Comparison of ENCODE assay signal across 15 cellular contexts in the genomic region with DNA sequence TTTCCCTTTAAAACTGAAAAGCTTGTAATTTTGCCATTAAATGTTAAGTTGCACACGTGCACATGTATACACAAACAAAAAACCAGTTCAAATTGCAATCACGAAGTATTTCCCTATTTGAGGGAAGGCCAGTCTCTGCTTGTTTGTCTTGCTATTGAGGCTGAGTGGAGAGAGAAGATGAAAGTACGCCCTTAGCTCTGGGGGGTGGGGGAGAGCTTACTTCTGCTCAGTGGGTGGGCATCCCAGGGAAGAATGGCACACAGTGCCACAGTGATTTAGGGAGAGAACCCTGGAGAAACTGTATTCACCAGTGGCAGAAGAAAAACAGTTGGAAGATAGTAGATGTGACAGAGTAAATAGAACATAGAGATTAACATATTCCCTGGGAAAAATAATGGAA. TPM values are rescaled to one million over a fixed set of nuclear protein-coding genes. Genes with fewer than 3 reads are reported as not detected.
A peak's percentile ranks its signal among the peaks of the same experiment; 100 is the strongest.
DNase-seq lines count a peak whose midpoint lies in the region; ATAC-seq and TF ChIP-seq lines count a peak whose summit lies in the region.
"Had no signal": no experiment of that assay in that cellular context is flagged by ENCODE, and none has a peak within 500 bp of the region (broad histone marks: within the 10 kb centered on the region; RNA-seq: fewer than 3 reads in every experiment).

No MANE protein-coding gene starts in this region.

- no peak overlapping the region for H3K9ac ChIP-seq in subcutaneous abdominal adipose tissue (ENCODE audit: low read length in 5 of 5)
- H3K9ac ChIP-seq: BLaER1 treated with 17β-estradiol and CSF1 and Interleukin-3, amounts not matched to agents 10 nM and 100 nM had no signal

- H3K4me1 Mint-ChIP-seq in WTC11 = peaks cover 87% of the 10 kb centered on the region

- H3K4me3 ChIP-seq in HEK293 (ENCODE audit: low read depth, low read length) (no peak overlapping the region), subcutaneous abdominal adipose tissue (ENCODE audit: low read depth in 1 of 5, low read length in 5 of 5) (no peak overlapping the region)
- H3K4me3 ChIP-seq: BLaER1 treated with 17β-estradiol and CSF1 and Interleukin-3, amounts not matched to agents 10 nM and 100 nM had no signal

- TF ChIP-seq CTCF in HEK293 (tag by site-specific recombination; IDR thresholded peaks at IDR 0.05) (no peak), WTC11 (IDR thresholded peaks at IDR 0.05) (no peak)

- ATAC-seq in WTC11 (peak; percentile 48), GM21367 (IDR thresholded peaks at IDR 0.05; ENCODE audit: unreplicated experiment) (no peak), HG02885 (IDR thresholded peaks at IDR 0.05; ENCODE audit: poor library complexity, unreplicated experiment) (no peak), GM21737 (IDR thresholded peaks at IDR 0.05; ENCODE audit: unreplicated experiment) (no peak)

- H3K27me3 ChIP-seq in subcutaneous abdominal adipose tissue (ENCODE audit: control insufficient read depth in 5 of 5, insufficient read depth in 4 of 5, low read length in 5 of 5) = no peaks in the 10 kb centered on the region

- peak overlapping the region; percentile 39; the same call in 1 of the 2 replicates for H3K4me3 Mint-ChIP-seq in WTC11

- peak overlapping the region; percentile 77; the same call in 1 of the 2 replicates for H3K27ac Mint-ChIP-seq in WTC11

- H3K4me1 ChIP-seq in HEK293 (ENCODE audit: control insufficient read depth, insufficient read depth, low read length) = peaks cover 33% of the 10 kb centered on the region
- peaks cover 0 to 67% (median 20%) of the 10 kb centered on the region in 5 donors for H3K4me1 ChIP-seq in subcutaneous abdominal adipose tissue (ENCODE audit: control insufficient read depth in 5 of 5, insufficient read depth in 5 of 5, low read length in 5 of 5)

- peaks cover 6% of the 10 kb centered on the region for H3K9me3 Mint-ChIP-seq in WTC11

- no peaks in the 10 kb centered on the region for H3K27me3 Mint-ChIP-seq in WTC11 (ENCODE audit: low read depth)

- H3K27ac ChIP-seq in HEK293 (ENCODE audit: extremely low read depth, low read depth, low read length) = no peak overlapping the region
- H3K27ac ChIP-seq in subcutaneous abdominal adipose tissue (ENCODE audit: low read depth, low read length) = peak overlapping the region; percentile 63
- H3K27ac ChIP-seq: BLaER1 treated with 17β-estradiol and CSF1 and Interleukin-3, amounts not matched to agents 10 nM and 100 nM had no signal

- DNase-seq in WTC11 (ENCODE audit: low spot score) (peak; percentile 26), left kidney (ENCODE audit: low read depth, low spot score) (peak; percentile 19), OCI-M2 (lab: John Stamatoyannopoulos, UW; ENCODE audit: unreplicated experiment) (no peak)
- DNase-seq: activated CD4-positive, alpha-beta T cell treated with anti-CD3 and anti-CD28 coated beads, Interleukin-2, amount 50 U/mL, for 4 hours; DND-41; hippocampal formation; NCI-H2171; SIG-M5; substantia nigra had no signal

- peaks cover 24% of the 10 kb centered on the region for H3K36me3 Mint-ChIP-seq in WTC11

- H3K9me3 ChIP-seq in HEK293 (ENCODE audit: control insufficient read depth, insufficient read depth, low read depth, low read length) = no peaks in the 10 kb centered on the region
- H3K9me3 ChIP-seq in subcutaneous abdominal adipose tissue (ENCODE audit: control insufficient read depth in 5 of 5, low read length in 5 of 5) = no peaks in the 10 kb centered on the region

- CTCF ChIA-PET in HEK293 (lab: Yijun Ruan, JAX) = interaction anchor here (0.6 to 1.4 kb wide), 2 partner anchors 67 to 161 kb away, joined by 3 to 4 read pairs; no protein-coding TSS in a partner anchor
- CTCF ChIA-PET in WTC11 (lab: Charles Lee) = interaction anchor here (0.6 to 1.4 kb wide), 4 partner anchors 26 to 494 kb away, joined by 3 to 7 read pairs (median 4); no protein-coding TSS in a partner anchor

- H3K36me3 ChIP-seq in HEK293 (ENCODE audit: control insufficient read depth in 2 of 2, insufficient read depth in 1 of 2, low read length in 2 of 2) (peaks cover 0 to 3% of the 10 kb centered on the region in 2 experiments; a peak in 1 of 3 replicates), subcutaneous abdominal adipose tissue (ENCODE audit: control insufficient read depth in 5 of 5, insufficient read depth in 5 of 5, low read length in 5 of 5) (peaks cover 0 to 13% (median 5%) of the 10 kb centered on the region in 5 donors)

- POLR2A ChIA-PET in HEK293 (lab: Yijun Ruan, JAX) = interaction anchor here (0.9 kb wide), 1 partner anchor 237 kb away, joined by 4 read pairs; no protein-coding TSS in a partner anchor
- POLR2A ChIA-PET in WTC11 (lab: Charles Lee) = interaction anchor here (0.6 kb wide), 1 partner anchor 717 kb away, joined by 4 read pairs; no protein-coding TSS in a partner anchor

TF ChIP-seq in HEK293, 187 proteins besides CTCF, POLR2A, EP300 and RAD21:
- no peak for TF ChIP-seq GLIS2 (tag by site-specific recombination; IDR thresholded peaks at IDR 0.05)
- TF ChIP-seq ZXDB (tag by site-specific recombination; IDR thresholded peaks at IDR 0.05) = no peak
- peak; percentile 90 for TF ChIP-seq ZIC2 (tag by site-specific recombination; IDR thresholded peaks at IDR 0.05)
- 0 out of 2 replicates have a peak, but pooled peaks have one; percentile 33 for TF ChIP-seq FEZF1 (tag by site-specific recombination; IDR thresholded peaks at IDR 0.05)
- TF ChIP-seq ZNF423 (tag by site-specific recombination; IDR thresholded peaks at IDR 0.05) = 0 out of 2 replicates have a peak, but pooled peaks have one; percentile 16
- TF ChIP-seq GLIS1 (tag by site-specific recombination; IDR thresholded peaks at IDR 0.05) = peak; percentile 92
- 0 out of 2 replicates have a peak, but pooled peaks have one; percentile 42 for TF ChIP-seq WT1 (tag by site-specific recombination; IDR thresholded peaks at IDR 0.05)
- peak; percentile 62; the same call in 1 of the 2 replicates for TF ChIP-seq TCF7L2 (IDR thresholded peaks at IDR 0.05; ENCODE audit: borderline replicate concordance, low read depth, low read length)
- peak; percentile 66 for TF ChIP-seq PRDM6 (tag by site-specific recombination; IDR thresholded peaks at IDR 0.05)

TF ChIP-seq in WTC11, 78 proteins besides CTCF, POLR2A, EP300 and RAD21:
- no peak for TF ChIP-seq ZNF232 (CRISPR knock-in tag; IDR thresholded peaks at IDR 0.05)
- no peak for TF ChIP-seq TCF7 (CRISPR knock-in tag; IDR thresholded peaks at IDR 0.05; ENCODE audit: low read depth)
- TF ChIP-seq GTF2I (CRISPR knock-in tag; conservative IDR thresholded peaks at IDR 0.05) = no peak
- TF ChIP-seq ZNF423 (CRISPR knock-in tag; IDR thresholded peaks at IDR 0.05) = peak; percentile 76; the same call in 1 of the 2 replicates
TF ChIP-seq in WTC11: peak in this region for 1.

RNA-seq across cellular contexts. Expression of gene YAP1, which starts 8.7 kb away (rescaled TPM):
- total RNA-seq in WTC11 (2021) = 88.7 to 101 TPM (median 98.9 TPM) in 3 replicates

Comparison
In these comparisons a context has a peak if more than half of its experiments do, and no peak if none do; other contexts are left out.
1. Of the 8 proteins assayed by ChIP-seq in both HEK293 and WTC11: peak only in HEK293: none; only in WTC11: none; in both: ZNF423; in neither: 7.